In genomic region chr20:63782051-63782471, GRCh38 we compare ENCODE assay signal across 1 cellular context.
A peak's percentile ranks its signal among the peaks of the same experiment; 100 is the strongest.
TF ChIP-seq lines count a peak whose summit lies in the region.

No MANE protein-coding gene starts in this region.

TF ChIP-seq in HepG2, 621 proteins besides CTCF, POLR2A, EP300 and RAD21 (continued from another document):
- TF ChIP-seq ZXDC (CRISPR knock-in tag; IDR thresholded peaks at IDR 0.05) (no peak), ZNF589 (CRISPR knock-in tag; conservative IDR thresholded peaks at IDR 0.05) (no peak), ZNF292 (CRISPR knock-in tag; IDR thresholded peaks at IDR 0.05; ENCODE audit: borderline replicate concordance, low read depth) (no peak), MED13 (CRISPR knock-in tag; IDR thresholded peaks at IDR 0.05) (no peak), ZNF33B (CRISPR knock-in tag; IDR thresholded peaks at IDR 0.05) (no peak), STAT6 (CRISPR knock-in tag; IDR thresholded peaks at IDR 0.05; ENCODE audit: borderline replicate concordance) (0 out of 2 replicates have a peak, but pooled peaks have one; percentile 64), NFYC (CRISPR knock-in tag; IDR thresholded peaks at IDR 0.05) (no peak), ZMYM2 (CRISPR knock-in tag; IDR thresholded peaks at IDR 0.05) (no peak), NR2F2 (IDR thresholded peaks at IDR 0.05; ENCODE audit: borderline replicate concordance, low read depth) (no peak), ATF2 (CRISPR knock-in tag; IDR thresholded peaks at IDR 0.05) (no peak), SP4 (CRISPR knock-in tag; IDR thresholded peaks at IDR 0.05) (no peak), ZBTB37 (CRISPR knock-in tag; IDR thresholded peaks at IDR 0.05) (peak; percentile 51; the same call in 1 of the 2 replicates), HES4 (CRISPR knock-in tag; IDR thresholded peaks at IDR 0.05; ENCODE audit: borderline replicate concordance) (no peak), MLLT10 (CRISPR knock-in tag; IDR thresholded peaks at IDR 0.05) (no peak), NFRKB (IDR thresholded peaks at IDR 0.05) (no peak), ZGPAT (CRISPR knock-in tag; IDR thresholded peaks at IDR 0.05) (peak; percentile 56; the same call in 1 of the 2 replicates), AHR (CRISPR knock-in tag; IDR thresholded peaks at IDR 0.05) (no peak), CBX2 (IDR thresholded peaks at IDR 0.05; ENCODE audit: low read depth, low read length) (no peak), CBX2 (CRISPR knock-in tag; IDR thresholded peaks at IDR 0.05; ENCODE audit: low read depth) (no peak), GZF1 (CRISPR knock-in tag; IDR thresholded peaks at IDR 0.05) (no peak), HOXA9 (CRISPR knock-in tag; IDR thresholded peaks at IDR 0.05; ENCODE audit: borderline replicate concordance) (no peak), EZH2 (conservative IDR thresholded peaks at IDR 0.05; ENCODE audit: low read depth, low read length) (no peak), ZNF501 (CRISPR knock-in tag; IDR thresholded peaks at IDR 0.05) (no peak), ZBTB34 (CRISPR knock-in tag; IDR thresholded peaks at IDR 0.05) (no peak), RNF219 (CRISPR knock-in tag; IDR thresholded peaks at IDR 0.05) (no peak), PAX8 (CRISPR knock-in tag; IDR thresholded peaks at IDR 0.05; ENCODE audit: borderline replicate concordance) (no peak), KLF13 (CRISPR knock-in tag; IDR thresholded peaks at IDR 0.05) (no peak), ZBTB7B (CRISPR knock-in tag; IDR thresholded peaks at IDR 0.05) (0 out of 2 replicates have a peak, but pooled peaks have one; percentile 28), TGIF2 (CRISPR knock-in tag; IDR thresholded peaks at IDR 0.05) (0 out of 2 replicates have a peak, but pooled peaks have one; percentile 26), ZNF547 (CRISPR knock-in tag; IDR thresholded peaks at IDR 0.05) (no peak), KDM2A (CRISPR knock-in tag; IDR thresholded peaks at IDR 0.05; ENCODE audit: borderline replicate concordance, low read depth) (peak; percentile 54; the same call in 1 of the 2 replicates), HIC2 (CRISPR knock-in tag; IDR thresholded peaks at IDR 0.05; ENCODE audit: low read depth) (no peak), MXD1 (CRISPR knock-in tag; IDR thresholded peaks at IDR 0.05) (0 out of 2 replicates have a peak, but pooled peaks have one; percentile 41)
